In genomic region chr9:78297672-78297961, GRCh38 we compare ENCODE assay signal across 8 cellular contexts. TPM values are rescaled to one million over a fixed set of nuclear protein-coding genes. Genes with fewer than 3 reads are reported as not detected.
DNase-seq lines count a peak whose midpoint lies in the region; ATAC-seq and TF ChIP-seq lines count a peak whose summit lies in the region.

No MANE protein-coding gene starts in this region.

- H3K27me3 ChIP-seq in SU-DHL-6 (ENCODE audit: low read length): no peaks in the 10 kb centered on the region
- peaks cover 17 to 46% (median 24%) of the 10 kb centered on the region in 3 donors for H3K27me3 ChIP-seq in skeletal muscle tissue (ENCODE audit: control insufficient read depth in 3 of 3, insufficient read depth in 3 of 3, low read length in 3 of 3)

- no peak for DNase-seq in foreskin fibroblast
- DNase-seq in mesenteric fat pad (ENCODE audit: low spot score): no peak

- H3K9me3 ChIP-seq in SU-DHL-6 (ENCODE audit: insufficient read depth, low read length): no peaks in the 10 kb centered on the region
- no peaks in the 10 kb centered on the region for H3K9me3 ChIP-seq in skeletal muscle tissue (ENCODE audit: control insufficient read depth in 3 of 3, low read length in 3 of 3)

- peaks cover 9% of the 10 kb centered on the region; the same call in 1 of the 2 replicates for H3F3A ChIP-seq in SU-DHL-6 (ENCODE audit: insufficient read depth)

- peaks cover 30% of the 10 kb centered on the region for H3K79me2 ChIP-seq in SU-DHL-6 (ENCODE audit: insufficient read depth, low read length)

- H3K9me2 ChIP-seq in SU-DHL-6 (replicated peaks; ENCODE audit: insufficient read depth, low read length): no peaks in the 10 kb centered on the region

- ATAC-seq in GM19438 (IDR thresholded peaks at IDR 0.05; ENCODE audit: low read depth, unreplicated experiment) (peak; percentile 50), HG02642 (IDR thresholded peaks at IDR 0.05; ENCODE audit: poor library complexity, unreplicated experiment) (no peak), HG03025 (IDR thresholded peaks at IDR 0.05; ENCODE audit: low FRiP score, unreplicated experiment) (no peak)

- peaks cover 17 to 24% (median 23%) of the 10 kb centered on the region in 3 donors for H3K4me1 ChIP-seq in skeletal muscle tissue (ENCODE audit: control insufficient read depth in 3 of 3, insufficient read depth in 3 of 3, low read length in 3 of 3)

- H3K4me2 ChIP-seq in SU-DHL-6 (ENCODE audit: low read depth, low read length, poor library complexity, severe bottlenecking): peak overlapping the region; percentile 93

- H3K36me3 ChIP-seq in SU-DHL-6 (ENCODE audit: low read length) (peaks cover 12% of the 10 kb centered on the region; the same call in 1 of the 2 replicates), skeletal muscle tissue (ENCODE audit: control insufficient read depth in 3 of 3, insufficient read depth in 3 of 3, low read length in 3 of 3) (no peaks in the 10 kb centered on the region)

- no peaks in the 10 kb centered on the region; the same call in 1 of the 2 replicates for H4K20me1 ChIP-seq in SU-DHL-6 (ENCODE audit: low read depth, low read length)

- no peak for TF ChIP-seq CTCF in 22Rv1 (IDR thresholded peaks at IDR 0.05)
- no peak for TF ChIP-seq CTCF in SU-DHL-6 (IDR thresholded peaks at IDR 0.05; ENCODE audit: insufficient read depth, low read length, poor library complexity, severe bottlenecking)
- TF ChIP-seq CTCF in foreskin fibroblast (IDR thresholded peaks at IDR 0.05; ENCODE audit: low read depth, low read length): no peak

- H3K4me3 ChIP-seq in SU-DHL-6 (ENCODE audit: insufficient read depth, low read length, poor library complexity, severe bottlenecking): peak overlapping the region; percentile 85
- H3K4me3 ChIP-seq in foreskin fibroblast (ENCODE audit: low read depth in 1 of 2, low read length in 2 of 2): peak overlapping the region; percentile 70 to 93
- peak overlapping the region; percentile 67 for H3K4me3 ChIP-seq in skeletal muscle tissue (ENCODE audit: low read length in 3 of 3)

- peak overlapping the region; percentile 93 for H3K27ac ChIP-seq in 22Rv1
- H3K27ac ChIP-seq in SU-DHL-6 (ENCODE audit: low read depth, low read length): peak overlapping the region; percentile 73
- no peak overlapping the region for H3K27ac ChIP-seq in skeletal muscle tissue (ENCODE audit: low read depth, low read length)

- H3K9ac ChIP-seq in SU-DHL-6 (ENCODE audit: low read length) (peak overlapping the region; percentile 84), skeletal muscle tissue (ENCODE audit: low read depth in 1 of 3, low read length in 3 of 3) (peak overlapping the region in 1 of 3 donors; percentile 40)

- H2AFZ ChIP-seq in SU-DHL-6 (ENCODE audit: low read depth, low read length, severe bottlenecking): peak overlapping the region; percentile 88

RNA-seq across cellular contexts. Expression of gene PSAT1, which starts 0.7 kb away (rescaled TPM):
- total RNA-seq in skeletal muscle tissue (10.4 TPM), mesenteric fat pad (19.1 TPM)
